13 cellular contexts compared by ENCODE assay signal in the genomic region with DNA sequence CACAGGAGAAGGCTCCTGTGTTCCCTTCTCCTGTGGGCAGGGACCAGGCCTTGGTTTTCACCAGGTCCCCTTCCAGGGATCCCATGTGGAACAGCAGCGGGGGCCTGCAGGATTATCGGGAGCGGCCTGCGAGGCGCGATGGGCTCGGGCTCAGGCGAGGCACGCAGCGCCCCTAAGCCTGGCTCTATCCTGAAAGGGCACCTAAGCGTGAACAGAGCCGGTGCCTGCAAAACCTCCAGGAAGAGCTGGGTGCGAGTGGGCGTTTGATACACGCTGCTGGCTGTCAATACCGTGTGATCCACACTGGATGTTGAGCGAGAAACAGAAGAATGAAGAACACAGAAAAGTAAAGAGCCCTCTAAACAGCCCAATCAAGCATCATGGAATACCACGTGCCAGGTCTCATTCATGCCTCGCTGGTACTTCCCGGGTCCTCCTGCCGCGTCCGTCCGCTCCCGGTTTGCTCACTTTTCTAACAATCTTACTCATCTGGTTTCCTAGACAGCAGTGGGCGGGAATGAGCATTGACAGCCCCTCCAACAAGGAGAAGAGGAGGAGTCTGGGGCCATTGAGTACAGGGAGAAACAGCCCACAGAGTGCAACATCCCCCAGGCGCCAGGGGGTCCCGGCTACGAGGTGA. TPM values are rescaled to one million over a fixed set of nuclear protein-coding genes. Genes with fewer than 3 reads are reported as not detected.
A peak's percentile ranks its signal among the peaks of the same experiment; 100 is the strongest.
DNase-seq lines count a peak whose midpoint lies in the region; ATAC-seq and TF ChIP-seq lines count a peak whose summit lies in the region.
"Had no signal": no experiment of that assay in that cellular context is flagged by ENCODE, and none has a peak within 500 bp of the region (broad histone marks: within the 10 kb centered on the region; RNA-seq: fewer than 3 reads in every experiment).

No MANE protein-coding gene starts in this region.

- peaks cover 10% of the 10 kb centered on the region for H3K79me2 ChIP-seq in trophoblast cell (ENCODE audit: control insufficient read depth, insufficient read depth, low read length, poor library complexity)

- H3K9me3 ChIP-seq in BLaER1 treated with 17β-estradiol and CSF1 and Interleukin-3, amounts not matched to agents 10 nM and 100 nM (replicated peaks in 1 of 11): no peaks in the 10 kb centered on the region
- no peaks in the 10 kb centered on the region for H3K9me3 ChIP-seq in trophoblast cell (ENCODE audit: insufficient read depth, low read depth, low read length)
- H3K9me3 ChIP-seq: neutrophil, thyroid gland had no signal

- H4K12ac ChIP-seq in trophoblast cell (ENCODE audit: low read depth, low read length): no peak overlapping the region

- peak; percentile 65 for DNase-seq in astrocyte of the hippocampus (ENCODE audit: low read depth, low spot score)
- DNase-seq in left ventricle myocardium superior: peak; percentile 18
- DNase-seq in trophoblast cell: no peak
- no peak for DNase-seq in foreskin fibroblast
- no peak for DNase-seq in middle frontal gyrus (ENCODE audit: extremely low spot score, low spot score)
- DNase-seq in activated CD4-positive, alpha-beta T cell treated with anti-CD3 and anti-CD28 coated beads, Interleukin-2, amount 10 ng/mL, durations not matched to agents 24 days and 14 days: no peak
- DNase-seq: activated B cell treated with CpG ODN at 0.5 μM for 24 hours, NCI-H2171 treated with DMSO at 0.1 percent for 48 hours had no signal

- no peak overlapping the region for H3K4me3 Mint-ChIP-seq in activated CD4-positive, alpha-beta T cell treated with anti-CD3 and anti-CD28 coated beads, Interleukin-2, amount 10 ng/mL, durations not matched to agents 24 days and 14 days
- H3K4me3 Mint-ChIP-seq: activated B cell treated with CpG ODN at 0.5 μM for 24 hours had no signal

- H4K8ac ChIP-seq in trophoblast cell (ENCODE audit: low read depth, low read length): no peak overlapping the region

- H3K9me3 Mint-ChIP-seq in activated CD4-positive, alpha-beta T cell treated with anti-CD3 and anti-CD28 coated beads, Interleukin-2, amount 10 ng/mL, durations not matched to agents 24 days and 14 days: no peaks in the 10 kb centered on the region
- H3K9me3 Mint-ChIP-seq: activated B cell treated with CpG ODN at 0.5 μM for 24 hours had no signal

- TF ChIP-seq CTCF in foreskin fibroblast (IDR thresholded peaks at IDR 0.05; ENCODE audit: low read depth, low read length): no peak

- peaks cover 89 to 100% (median 100%) of the 10 kb centered on the region in 11 experiments for H4K20me1 ChIP-seq in BLaER1 treated with 17β-estradiol and CSF1 and Interleukin-3, amounts not matched to agents 10 nM and 100 nM

- no CpG with 5 or more reads among the region's 29 CpGs for WGBS in trophoblast cell (ENCODE audit: extremely low coverage, insufficient coverage, insufficient read length)

- no peak overlapping the region for H3K23ac ChIP-seq in trophoblast cell (ENCODE audit: low read length)

- ATAC-seq in left ventricle myocardium superior (no peak), HG02571 (IDR thresholded peaks at IDR 0.05; ENCODE audit: unreplicated experiment) (no peak)
- ATAC-seq: SK-N-SH treated with all-trans-retinoic acid at 6 μM for 48 hours had no signal

- peak overlapping the region; percentile 17 for H4K91ac ChIP-seq in trophoblast cell (ENCODE audit: low read depth, low read length)

- no peak overlapping the region for H3K27ac ChIP-seq in BLaER1 treated with 17β-estradiol and CSF1 and Interleukin-3, amounts not matched to agents 10 nM and 100 nM
- H3K27ac ChIP-seq in trophoblast cell (ENCODE audit: low read depth, low read length): no peak overlapping the region

- no peak overlapping the region for H3K4ac ChIP-seq in trophoblast cell (ENCODE audit: low read depth, low read length)

- no peak overlapping the region for H2BK120ac ChIP-seq in trophoblast cell (ENCODE audit: insufficient read depth, low read length, poor library complexity)

- no peak overlapping the region for H3K9ac ChIP-seq in BLaER1 treated with 17β-estradiol and CSF1 and Interleukin-3, amounts not matched to agents 10 nM and 100 nM
- H3K9ac ChIP-seq in trophoblast cell (ENCODE audit: low read length): no peak overlapping the region

- no peak overlapping the region for H2AFZ ChIP-seq in trophoblast cell (ENCODE audit: insufficient read depth, low read length, poor library complexity)

- intact Hi-C loops in left ventricle myocardium superior (cut with micrococcal nuclease): no loop called here
- intact Hi-C loops in activated CD4-positive, alpha-beta T cell treated with anti-CD3 and anti-CD28 coated beads, Interleukin-2, amount 10 ng/mL, durations not matched to agents 24 days and 14 days (cut with micrococcal nuclease): no loop called here

- H2BK12ac ChIP-seq in trophoblast cell (ENCODE audit: low read length): no peak overlapping the region

- no peak overlapping the region for H3K27ac Mint-ChIP-seq in activated CD4-positive, alpha-beta T cell treated with anti-CD3 and anti-CD28 coated beads, Interleukin-2, amount 10 ng/mL, durations not matched to agents 24 days and 14 days
- H3K27ac Mint-ChIP-seq: activated B cell treated with CpG ODN at 0.5 μM for 24 hours had no signal

- no peak overlapping the region for H2BK5ac ChIP-seq in trophoblast cell (ENCODE audit: low read depth, low read length, poor library complexity)

- no peaks in the 10 kb centered on the region for H3K4me1 Mint-ChIP-seq in activated CD4-positive, alpha-beta T cell treated with anti-CD3 and anti-CD28 coated beads, Interleukin-2, amount 10 ng/mL, durations not matched to agents 24 days and 14 days
- H3K4me1 Mint-ChIP-seq: activated B cell treated with CpG ODN at 0.5 μM for 24 hours had no signal

- H3K36me3 Mint-ChIP-seq in activated CD4-positive, alpha-beta T cell treated with anti-CD3 and anti-CD28 coated beads, Interleukin-2, amount 10 ng/mL, durations not matched to agents 24 days and 14 days (ENCODE audit: low read depth): no peaks in the 10 kb centered on the region

- H3K4me1 ChIP-seq in BLaER1 treated with 17β-estradiol and CSF1 and Interleukin-3, amounts not matched to agents 10 nM and 100 nM: peaks cover 50 to 99% (median 96%) of the 10 kb centered on the region in 10 experiments
- peaks cover 44 to 54% of the 10 kb centered on the region in 2 experiments for H3K4me1 ChIP-seq in trophoblast cell (ENCODE audit: control insufficient read depth in 1 of 2, insufficient read depth in 2 of 2, low read length in 2 of 2)

- H3K18ac ChIP-seq in trophoblast cell (ENCODE audit: low read length): peak overlapping the region; percentile 20

- no peaks in the 10 kb centered on the region for H3K27me3 ChIP-seq in BLaER1 treated with 17β-estradiol and CSF1 and Interleukin-3, amounts not matched to agents 10 nM and 100 nM
- H3K27me3 ChIP-seq in trophoblast cell (ENCODE audit: insufficient read depth, low read length): no peaks in the 10 kb centered on the region
- H3K27me3 ChIP-seq: neutrophil, thyroid gland had no signal

- peaks cover 0 to 20% (median 0%) of the 10 kb centered on the region in 11 experiments; a peak in 5 of 22 replicates for H3K36me3 ChIP-seq in BLaER1 treated with 17β-estradiol and CSF1 and Interleukin-3, amounts not matched to agents 10 nM and 100 nM
- H3K36me3 ChIP-seq in trophoblast cell (ENCODE audit: control insufficient read depth in 1 of 2, insufficient read depth in 2 of 2, low read length in 2 of 2): peaks cover 9 to 16% of the 10 kb centered on the region in 2 experiments
- H3K36me3 ChIP-seq: neutrophil, thyroid gland had no signal

- no peak overlapping the region for H3K4me3 ChIP-seq in BLaER1 treated with 17β-estradiol and CSF1 and Interleukin-3, amounts not matched to agents 10 nM and 100 nM
- no peak overlapping the region for H3K4me3 ChIP-seq in trophoblast cell (ENCODE audit: low read depth, low read length)
- no peak overlapping the region for H3K4me3 ChIP-seq in foreskin fibroblast (ENCODE audit: low read depth in 1 of 2, low read length in 2 of 2)
- H3K4me3 ChIP-seq: thyroid gland had no signal

- no peak overlapping the region for H3K14ac ChIP-seq in trophoblast cell (ENCODE audit: low read length)

- peaks cover 7% of the 10 kb centered on the region for H3K79me1 ChIP-seq in trophoblast cell (ENCODE audit: low read length)

- H3K4me2 ChIP-seq in BLaER1 treated with 17β-estradiol and CSF1 and Interleukin-3, amounts not matched to agents 10 nM and 100 nM: peak overlapping the region in 9 of 11 experiments; percentile 4 to 83 (median 37); a peak in 15 of 22 replicates
- no peak overlapping the region for H3K4me2 ChIP-seq in trophoblast cell (ENCODE audit: low read length)

- no peak overlapping the region for H2AK5ac ChIP-seq in trophoblast cell (ENCODE audit: low read length)

- H3K27me3 Mint-ChIP-seq in activated CD4-positive, alpha-beta T cell treated with anti-CD3 and anti-CD28 coated beads, Interleukin-2, amount 10 ng/mL, durations not matched to agents 24 days and 14 days: no peaks in the 10 kb centered on the region

RNA-seq across cellular contexts. Expression of gene OSBPL5, which starts 12.5 kb away (rescaled TPM):
- 15.9 TPM for total RNA-seq in left ventricle myocardium superior
- polyA plus RNA-seq in trophoblast cell (2013): 12.2 and 12.3 TPM in 2 replicates
- 2.3 and 3.4 TPM in 2 replicates for total RNA-seq in activated CD4-positive, alpha-beta T cell treated with anti-CD3 and anti-CD28 coated beads, Interleukin-2, amount 10 ng/mL, durations not matched to agents 24 days and 14 days
- total RNA-seq: activated B cell treated with CpG ODN at 0.5 μM for 24 hours had no signal

Comparison
In these comparisons a context has a peak if more than half of its experiments do, and no peak if none do; other contexts are left out.
1. DNase-seq: peak in astrocyte of the hippocampus (single experiment) and left ventricle myocardium superior (single experiment); none in trophoblast cell (0 of 2), foreskin fibroblast (0 of 2), middle frontal gyrus (single experiment) and activated CD4-positive, alpha-beta T cell treated with anti-CD3 and anti-CD28 coated beads, Interleukin-2, amount 10 ng/mL, durations not matched to agents 24 days and 14 days (single experiment).